Comparison of ENCODE assay signal across 1 cellular context in the genomic region with DNA sequence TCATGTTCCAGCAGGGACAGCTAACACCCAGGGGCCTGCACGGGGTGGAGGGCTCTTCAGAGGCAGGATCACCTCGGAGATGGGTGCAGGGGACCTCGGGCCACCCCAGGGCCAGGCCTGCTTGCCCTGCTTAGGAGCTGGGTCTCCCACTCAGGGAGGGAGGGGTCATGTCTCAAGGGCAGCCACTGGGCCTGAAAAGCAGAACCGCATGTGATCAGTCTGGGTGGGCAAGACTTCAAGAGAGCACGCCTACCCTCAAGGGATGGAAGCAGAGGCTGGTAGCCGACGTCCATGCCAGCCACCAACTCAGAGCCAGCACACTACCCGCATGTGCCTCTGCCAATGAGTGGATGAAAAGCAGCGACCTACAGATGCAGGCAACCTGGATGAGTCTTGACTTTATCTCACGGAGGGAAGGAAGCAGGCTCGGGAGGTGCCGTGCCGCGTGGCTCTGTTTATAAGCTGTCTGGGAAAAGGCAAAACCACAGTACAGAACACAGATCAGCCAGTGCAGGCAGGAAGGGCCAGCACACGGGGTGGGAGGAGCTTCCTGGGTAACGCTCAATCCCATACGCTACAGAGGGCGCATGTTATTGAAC.
TF ChIP-seq lines count a peak whose summit lies in the region.

No MANE protein-coding gene starts in this region.

TF ChIP-seq in IMR-90, 13 proteins besides CTCF, POLR2A, EP300 and RAD21:
- no peak for TF ChIP-seq RCOR1 (IDR thresholded peaks at IDR 0.05; ENCODE audit: insufficient replicate concordance, low read length)
- no peak for TF ChIP-seq MAZ (IDR thresholded peaks at IDR 0.05; ENCODE audit: borderline replicate concordance, low read depth, low read length)
- no peak for TF ChIP-seq MXI1 (IDR thresholded peaks at IDR 0.05; ENCODE audit: borderline replicate concordance, low read depth, low read length)
- TF ChIP-seq, protein P1, sequence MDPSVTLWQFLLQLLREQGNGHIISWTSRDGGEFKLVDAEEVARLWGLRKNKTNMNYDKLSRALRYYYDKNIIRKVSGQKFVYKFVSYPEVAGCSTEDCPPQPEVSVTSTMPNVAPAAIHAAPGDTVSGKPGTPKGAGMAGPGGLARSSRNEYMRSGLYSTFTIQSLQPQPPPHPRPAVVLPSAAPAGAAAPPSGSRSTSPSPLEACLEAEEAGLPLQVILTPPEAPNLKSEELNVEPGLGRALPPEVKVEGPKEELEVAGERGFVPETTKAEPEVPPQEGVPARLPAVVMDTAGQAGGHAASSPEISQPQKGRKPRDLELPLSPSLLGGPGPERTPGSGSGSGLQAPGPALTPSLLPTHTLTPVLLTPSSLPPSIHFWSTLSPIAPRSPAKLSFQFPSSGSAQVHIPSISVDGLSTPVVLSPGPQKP (IDR thresholded peaks at IDR 0.05; ENCODE audit: borderline replicate concordance, low read depth, low read length): no peak
- TF ChIP-seq CHD1 (IDR thresholded peaks at IDR 0.05; ENCODE audit: low read depth, low read length): no peak
- TF ChIP-seq, protein P2, sequence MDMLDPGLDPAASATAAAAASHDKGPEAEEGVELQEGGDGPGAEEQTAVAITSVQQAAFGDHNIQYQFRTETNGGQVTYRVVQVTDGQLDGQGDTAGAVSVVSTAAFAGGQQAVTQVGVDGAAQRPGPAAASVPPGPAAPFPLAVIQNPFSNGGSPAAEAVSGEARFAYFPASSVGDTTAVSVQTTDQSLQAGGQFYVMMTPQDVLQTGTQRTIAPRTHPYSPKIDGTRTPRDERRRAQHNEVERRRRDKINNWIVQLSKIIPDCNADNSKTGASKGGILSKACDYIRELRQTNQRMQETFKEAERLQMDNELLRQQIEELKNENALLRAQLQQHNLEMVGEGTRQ (IDR thresholded peaks at IDR 0.05; ENCODE audit: low read depth, low read length): no peak
- TF ChIP-seq BHLHE40 (IDR thresholded peaks at IDR 0.05; ENCODE audit: low read depth, low read length): no peak
- TF ChIP-seq NFE2L2 (IDR thresholded peaks at IDR 0.05; ENCODE audit: low read depth, low read length): no peak
- TF ChIP-seq CEBPB (IDR thresholded peaks at IDR 0.05; ENCODE audit: low read depth, low read length): no peak
